Comparison of ENCODE assay signal across 25 cellular contexts in genomic region chr1:201190005-201190404, GRCh38. TPM values are rescaled to one million over a fixed set of nuclear protein-coding genes. Genes with fewer than 3 reads are reported as not detected.
"Had no signal": no experiment of that assay in that cellular context is flagged by ENCODE, and none has a peak within 500 bp of the region (broad histone marks: within the 10 kb centered on the region; RNA-seq: fewer than 3 reads in every experiment).

No MANE protein-coding gene starts in this region.

- ATAC-seq: activated CD8-positive, alpha-beta memory T cell treated with anti-CD3 and anti-CD28 coated beads, Interleukin-2, amount 10 ng/mL, durations not matched to agents 7 days and 5 days; activated naive CD4-positive, alpha-beta T cell treated with anti-CD3 and anti-CD28 coated beads, Interleukin-2, amount 50 U/mL, for 72 hours; activated naive CD8-positive, alpha-beta T cell treated with anti-CD3 and anti-CD28 coated beads, Interleukin-2, amount 50 U/mL, for 24 hours; body of pancreas; PC-3 had no signal

- H3K4me1 Mint-ChIP-seq: activated B cell treated with CpG ODN at 0.5 μM for 24 hours had no signal

- H3K27ac ChIP-seq: ascending aorta, body of pancreas, SJSA1 had no signal

- H3K4me3 Mint-ChIP-seq: activated B cell treated with CpG ODN at 0.5 μM for 24 hours; activated CD4-positive, alpha-beta T cell treated with anti-CD3 and anti-CD28 coated beads, Interleukin-2, amount 10 ng/mL, durations not matched to agents 24 days and 14 days; activated CD8-positive, alpha-beta memory T cell treated with anti-CD3 and anti-CD28 coated beads, Interleukin-2, amount 10 ng/mL, durations not matched to agents 7 days and 5 days; activated naive CD8-positive, alpha-beta T cell treated with anti-CD3 and anti-CD28 coated beads, Interleukin-2, amount 50 U/mL, for 24 hours; activated T-cell treated with anti-CD3 and anti-CD28 coated beads, Interleukin-2, amount 50 U/mL, for 24 hours; T-helper 1 cell treated with Interleukin-12 subunit alpha and Interleukin-12 subunit beta and Interleukin-4 antibody, amounts not matched to agents 30 μg/mL and 1 μg/mL, for 36 hours had no signal

- H3K36me3 ChIP-seq: ascending aorta, SJSA1 had no signal

- H3K27me3 ChIP-seq: ascending aorta, body of pancreas, SJSA1 had no signal

- H3K4me1 ChIP-seq: ascending aorta, body of pancreas had no signal

- DNase-seq: activated B cell treated with CpG ODN at 0.5 μM for 24 hours; activated CD4-positive, alpha-beta T cell treated with anti-CD3 and anti-CD28 coated beads for 1 hour; activated CD4-positive, alpha-beta T cell treated with anti-CD3 and anti-CD28 coated beads, Interleukin-2, amount 10 ng/mL, durations not matched to agents 24 days and 14 days; activated CD4-positive, alpha-beta T cell treated with anti-CD3 and anti-CD28 coated beads, Interleukin-2, amount 50 U/mL, for 48 hours; activated CD8-positive, alpha-beta memory T cell treated with anti-CD3 and anti-CD28 coated beads, Interleukin-2, amount 10 ng/mL, durations not matched to agents 7 days and 5 days; activated effector memory CD4-positive, alpha-beta T cell treated with anti-CD3 and anti-CD28 coated beads, Interleukin-2, amount 50 U/mL, for 16 hours; activated naive CD4-positive, alpha-beta T cell treated with Interleukin-2 at 50 U/mL for 16 hours; activated naive CD8-positive, alpha-beta T cell treated with anti-CD3 and anti-CD28 coated beads, Interleukin-2, amount 50 U/mL, for 24 hours; activated T-cell treated with anti-CD3 and anti-CD28 coated beads, Interleukin-2, amount 50 U/mL, for 24 hours; amniotic stem cell; body of pancreas; central memory CD4-positive, alpha-beta T cell; Kasumi-1; NCI-H1436 treated with DMSO at 0.1 percent for 48 hours; NCI-H187; NCI-H2081; NCI-H2227 treated with DMSO at 0.1 percent for 48 hours; NCI-H446 treated with DMSO at 0.1 percent for 48 hours; NCI-H526 treated with DMSO at 0.1 percent for 48 hours; PC-3; T-helper 9 cell had no signal

- H3K36me3 Mint-ChIP-seq: activated CD8-positive, alpha-beta memory T cell treated with anti-CD3 and anti-CD28 coated beads, Interleukin-2, amount 10 ng/mL, durations not matched to agents 7 days and 5 days; activated naive CD4-positive, alpha-beta T cell treated with anti-CD3 and anti-CD28 coated beads, Interleukin-2, amount 50 U/mL, for 72 hours had no signal

- H3K4me3 ChIP-seq: ascending aorta, body of pancreas, SJSA1 had no signal

- H3K9me3 Mint-ChIP-seq: activated B cell treated with CpG ODN at 0.5 μM for 24 hours; activated CD4-positive, alpha-beta T cell treated with anti-CD3 and anti-CD28 coated beads, Interleukin-2, amount 10 ng/mL, durations not matched to agents 24 days and 14 days; activated naive CD4-positive, alpha-beta T cell treated with anti-CD3 and anti-CD28 coated beads, Interleukin-2, amount 50 U/mL, for 72 hours; activated naive CD8-positive, alpha-beta T cell treated with anti-CD3 and anti-CD28 coated beads, Interleukin-2, amount 50 U/mL, for 24 hours; activated T-cell treated with anti-CD3 and anti-CD28 coated beads, Interleukin-2, amount 50 U/mL, for 24 hours; T-helper 1 cell treated with Interleukin-12 subunit alpha and Interleukin-12 subunit beta and Interleukin-4 antibody, amounts not matched to agents 30 μg/mL and 1 μg/mL, for 36 hours had no signal

- H3K9me3 ChIP-seq: ascending aorta, body of pancreas, SJSA1 had no signal

- H3K27ac Mint-ChIP-seq: activated B cell treated with CpG ODN at 0.5 μM for 24 hours; activated CD4-positive, alpha-beta T cell treated with anti-CD3 and anti-CD28 coated beads, Interleukin-2, amount 10 ng/mL, durations not matched to agents 24 days and 14 days; activated CD8-positive, alpha-beta memory T cell treated with anti-CD3 and anti-CD28 coated beads, Interleukin-2, amount 10 ng/mL, durations not matched to agents 7 days and 5 days; activated naive CD4-positive, alpha-beta T cell treated with anti-CD3 and anti-CD28 coated beads, Interleukin-2, amount 50 U/mL, for 72 hours; activated naive CD8-positive, alpha-beta T cell treated with anti-CD3 and anti-CD28 coated beads, Interleukin-2, amount 50 U/mL, for 24 hours; activated T-cell treated with anti-CD3 and anti-CD28 coated beads, Interleukin-2, amount 50 U/mL, for 24 hours; T-helper 1 cell treated with Interleukin-12 subunit alpha and Interleukin-12 subunit beta and Interleukin-4 antibody, amounts not matched to agents 30 μg/mL and 1 μg/mL, for 36 hours had no signal

RNA-seq across cellular contexts. Expression of gene IGFN1, which starts 0.6 kb away (rescaled TPM):
- total RNA-seq: activated B cell treated with CpG ODN at 0.5 μM for 24 hours; activated CD4-positive, alpha-beta T cell treated with anti-CD3 and anti-CD28 coated beads, Interleukin-2, amount 10 ng/mL, durations not matched to agents 24 days and 14 days; activated CD8-positive, alpha-beta memory T cell treated with anti-CD3 and anti-CD28 coated beads, Interleukin-2, amount 10 ng/mL, durations not matched to agents 7 days and 5 days; activated naive CD4-positive, alpha-beta T cell treated with anti-CD3 and anti-CD28 coated beads, Interleukin-2, amount 50 U/mL, for 72 hours; ascending aorta had no signal
